In the genomic region with DNA sequence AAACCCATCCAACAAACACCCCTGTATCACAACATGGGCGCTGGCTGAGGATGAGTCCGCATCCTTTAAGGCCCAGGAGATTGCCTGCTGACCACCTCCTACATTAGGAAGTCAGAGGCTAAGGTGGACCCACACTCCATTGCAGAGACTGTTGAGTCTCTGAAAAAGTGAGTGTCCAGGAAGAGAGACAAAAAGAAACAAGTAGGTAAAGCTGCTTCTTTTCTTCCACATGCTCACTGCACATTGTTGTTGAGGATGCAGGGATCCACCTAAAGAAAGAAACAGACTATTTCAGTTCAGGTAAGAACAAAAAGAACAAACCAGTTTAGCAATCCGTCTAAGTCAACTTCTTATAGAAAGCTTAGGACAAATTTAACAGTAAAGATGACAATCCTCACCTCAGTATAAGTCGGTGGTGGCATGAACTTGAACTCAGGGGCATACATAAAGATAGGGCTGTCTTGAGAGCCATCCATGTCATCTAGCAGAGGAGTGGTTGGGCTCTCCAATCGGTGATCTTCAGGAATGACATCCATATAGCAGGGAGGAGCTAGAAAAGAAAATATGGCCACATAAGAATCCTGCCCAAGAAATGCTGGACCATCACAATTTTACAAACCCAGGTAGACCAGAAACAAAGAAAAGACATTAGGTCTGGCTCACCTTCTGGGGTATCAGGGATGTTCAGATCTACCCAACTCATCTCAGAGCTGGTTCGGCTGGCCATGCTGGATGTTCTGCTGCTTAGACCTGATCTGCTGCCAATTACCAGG, we compare ENCODE assay signal across 1 cellular context.
TF ChIP-seq lines count a peak whose summit lies in the region.

No MANE protein-coding gene starts in this region.

TF ChIP-seq in GM12878, 131 proteins besides CTCF, POLR2A, EP300 and RAD21:
- TF ChIP-seq, protein P1, sequence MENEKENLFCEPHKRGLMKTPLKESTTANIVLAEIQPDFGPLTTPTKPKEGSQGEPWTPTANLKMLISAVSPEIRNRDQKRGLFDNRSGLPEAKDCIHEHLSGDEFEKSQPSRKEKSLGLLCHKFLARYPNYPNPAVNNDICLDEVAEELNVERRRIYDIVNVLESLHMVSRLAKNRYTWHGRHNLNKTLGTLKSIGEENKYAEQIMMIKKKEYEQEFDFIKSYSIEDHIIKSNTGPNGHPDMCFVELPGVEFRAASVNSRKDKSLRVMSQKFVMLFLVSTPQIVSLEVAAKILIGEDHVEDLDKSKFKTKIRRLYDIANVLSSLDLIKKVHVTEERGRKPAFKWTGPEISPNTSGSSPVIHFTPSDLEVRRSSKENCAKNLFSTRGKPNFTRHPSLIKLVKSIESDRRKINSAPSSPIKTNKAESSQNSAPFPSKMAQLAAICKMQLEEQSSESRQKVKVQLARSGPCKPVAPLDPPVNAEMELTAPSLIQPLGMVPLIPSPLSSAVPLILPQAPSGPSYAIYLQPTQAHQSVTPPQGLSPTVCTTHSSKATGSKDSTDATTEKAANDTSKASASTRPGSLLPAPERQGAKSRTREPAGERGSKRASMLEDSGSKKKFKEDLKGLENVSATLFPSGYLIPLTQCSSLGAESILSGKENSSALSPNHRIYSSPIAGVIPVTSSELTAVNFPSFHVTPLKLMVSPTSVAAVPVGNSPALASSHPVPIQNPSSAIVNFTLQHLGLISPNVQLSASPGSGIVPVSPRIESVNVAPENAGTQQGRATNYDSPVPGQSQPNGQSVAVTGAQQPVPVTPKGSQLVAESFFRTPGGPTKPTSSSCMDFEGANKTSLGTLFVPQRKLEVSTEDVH (IDR thresholded peaks at IDR 0.05; ENCODE audit: low read depth, partially characterized antibody) = no peak
- TF ChIP-seq ZNF217 (IDR thresholded peaks at IDR 0.05) = no peak
- no peak for TF ChIP-seq EED (IDR thresholded peaks at IDR 0.05; ENCODE audit: low read depth)
- TF ChIP-seq CREM (IDR thresholded peaks at IDR 0.05; ENCODE audit: low read depth) = no peak
- TF ChIP-seq, protein P2, sequence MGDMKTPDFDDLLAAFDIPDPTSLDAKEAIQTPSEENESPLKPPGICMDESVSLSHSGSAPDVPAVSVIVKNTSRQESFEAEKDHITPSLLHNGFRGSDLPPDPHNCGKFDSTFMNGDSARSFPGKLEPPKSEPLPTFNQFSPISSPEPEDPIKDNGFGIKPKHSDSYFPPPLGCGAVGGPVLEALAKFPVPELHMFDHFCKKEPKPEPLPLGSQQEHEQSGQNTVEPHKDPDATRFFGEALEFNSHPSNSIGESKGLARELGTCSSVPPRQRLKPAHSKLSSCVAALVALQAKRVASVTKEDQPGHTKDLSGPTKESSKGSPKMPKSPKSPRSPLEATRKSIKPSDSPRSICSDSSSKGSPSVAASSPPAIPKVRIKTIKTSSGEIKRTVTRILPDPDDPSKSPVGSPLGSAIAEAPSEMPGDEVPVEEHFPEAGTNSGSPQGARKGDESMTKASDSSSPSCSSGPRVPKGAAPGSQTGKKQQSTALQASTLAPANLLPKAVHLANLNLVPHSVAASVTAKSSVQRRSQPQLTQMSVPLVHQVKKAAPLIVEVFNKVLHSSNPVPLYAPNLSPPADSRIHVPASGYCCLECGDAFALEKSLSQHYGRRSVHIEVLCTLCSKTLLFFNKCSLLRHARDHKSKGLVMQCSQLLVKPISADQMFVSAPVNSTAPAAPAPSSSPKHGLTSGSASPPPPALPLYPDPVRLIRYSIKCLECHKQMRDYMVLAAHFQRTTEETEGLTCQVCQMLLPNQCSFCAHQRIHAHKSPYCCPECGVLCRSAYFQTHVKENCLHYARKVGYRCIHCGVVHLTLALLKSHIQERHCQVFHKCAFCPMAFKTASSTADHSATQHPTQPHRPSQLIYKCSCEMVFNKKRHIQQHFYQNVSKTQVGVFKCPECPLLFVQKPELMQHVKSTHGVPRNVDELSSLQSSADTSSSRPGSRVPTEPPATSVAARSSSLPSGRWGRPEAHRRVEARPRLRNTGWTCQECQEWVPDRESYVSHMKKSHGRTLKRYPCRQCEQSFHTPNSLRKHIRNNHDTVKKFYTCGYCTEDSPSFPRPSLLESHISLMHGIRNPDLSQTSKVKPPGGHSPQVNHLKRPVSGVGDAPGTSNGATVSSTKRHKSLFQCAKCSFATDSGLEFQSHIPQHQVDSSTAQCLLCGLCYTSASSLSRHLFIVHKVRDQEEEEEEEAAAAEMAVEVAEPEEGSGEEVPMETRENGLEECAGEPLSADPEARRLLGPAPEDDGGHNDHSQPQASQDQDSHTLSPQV (IDR thresholded peaks at IDR 0.05) = no peak
- no peak for TF ChIP-seq SMAD1 (IDR thresholded peaks at IDR 0.05; ENCODE audit: low read depth, partially characterized antibody)
TF ChIP-seq in GM12878: peak in this region for 0.
